ENCODE assay signal across 24 cellular contexts in the genomic region with DNA sequence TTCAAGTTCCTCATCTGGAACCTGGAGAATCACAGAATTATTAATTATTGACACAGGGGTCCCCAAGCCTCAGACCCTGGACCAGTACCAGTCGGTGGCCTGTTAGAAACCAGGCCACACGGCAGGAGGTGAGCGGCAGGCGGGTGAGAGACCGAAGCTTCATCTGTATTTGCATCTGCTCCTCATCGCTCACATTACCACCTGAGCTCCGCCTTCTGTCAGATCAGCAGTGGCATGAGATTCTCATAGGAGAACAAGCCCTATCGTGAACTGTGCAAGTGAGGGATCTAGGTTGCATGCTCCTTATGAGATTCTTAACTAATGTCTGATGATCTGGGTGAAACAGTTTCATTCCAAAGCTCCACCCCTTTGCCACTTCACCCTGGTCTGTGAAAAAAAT.
DNase-seq lines count a peak whose midpoint lies in the region; ATAC-seq, FAIRE-seq and TF ChIP-seq lines count a peak whose summit lies in the region.
"Had no signal": no experiment of that assay in that cellular context is flagged by ENCODE, and none has a peak within 500 bp of the region (broad histone marks: within the 10 kb centered on the region; RNA-seq: fewer than 3 reads in every experiment).

No MANE protein-coding gene starts in this region.

- H3K36me3 Mint-ChIP-seq in chondrocyte (ENCODE audit: low read depth) = peaks cover 4% of the 10 kb centered on the region
- H3K36me3 Mint-ChIP-seq: CD4-positive, alpha-beta memory T cell; CD4-positive, CD25-positive, alpha-beta regulatory T cell had no signal

- CTCF ChIA-PET in HEK293 (lab: Yijun Ruan, JAX) = interaction anchor here (0.7 to 1.2 kb wide), 3 partner anchors 57 to 828 kb away, joined by 3 to 4 read pairs (median 4); no protein-coding TSS in a partner anchor
- CTCF ChIA-PET in HEK293T (lab: Yijun Ruan, JAX) = interaction anchor here (0.6 kb wide), 1 partner anchor 9 kb away, joined by 4 read pairs; no protein-coding TSS in a partner anchor

- H3K4me3 ChIP-seq in HEK293 (ENCODE audit: low read depth, low read length) (no peak overlapping the region), bronchial epithelial cell (ENCODE audit: low read depth, low read length) (no peak overlapping the region), psoas muscle (no peak overlapping the region), suprapubic skin (no peak overlapping the region)
- H3K4me3 ChIP-seq: A549, BLaER1 had no signal

- H3K27ac Mint-ChIP-seq in chondrocyte (ENCODE audit: unreplicated experiment) = no peak overlapping the region
- H3K27ac Mint-ChIP-seq: CD14-positive monocyte; CD4-positive, alpha-beta memory T cell; CD4-positive, CD25-positive, alpha-beta regulatory T cell had no signal

- no peaks in the 10 kb centered on the region; a peak in 1 of 3 replicates for H3K36me3 ChIP-seq in HEK293 (ENCODE audit: control insufficient read depth in 2 of 2, insufficient read depth in 1 of 2, low read length in 2 of 2)
- no peaks in the 10 kb centered on the region for H3K36me3 ChIP-seq in bronchial epithelial cell (ENCODE audit: control insufficient read depth, insufficient read depth, low read length)
- peaks cover 3 to 35% of the 10 kb centered on the region in 2 donors for H3K36me3 ChIP-seq in psoas muscle (ENCODE audit: insufficient read depth in 1 of 2, low read depth in 1 of 2)
- no peaks in the 10 kb centered on the region for H3K36me3 ChIP-seq in suprapubic skin
- H3K36me3 ChIP-seq: BLaER1 had no signal

- POLR2A ChIA-PET in HEK293 (lab: Yijun Ruan, JAX) (no interaction called here), HEK293T (lab: Yijun Ruan, JAX) (no interaction called here)

- H3K9me3 ChIP-seq in HEK293 (ENCODE audit: control insufficient read depth, insufficient read depth, low read depth, low read length) (no peaks in the 10 kb centered on the region), psoas muscle (no peaks in the 10 kb centered on the region), suprapubic skin (no peaks in the 10 kb centered on the region)
- H3K9me3 ChIP-seq: A549, BE2C, BLaER1, Caco-2 had no signal

- FAIRE-seq in bronchial epithelial cell (lab: Jason Lieb, UNC) = peak; percentile 23
- FAIRE-seq: A549, D721Med, G401.6, GM12891, GM19239 had no signal

- H3K4me1 Mint-ChIP-seq in chondrocyte (ENCODE audit: low read depth) = peaks cover 16% of the 10 kb centered on the region
- H3K4me1 Mint-ChIP-seq: CD4-positive, alpha-beta memory T cell had no signal

- H3K27ac ChIP-seq in HEK293 (ENCODE audit: extremely low read depth, low read depth, low read length) (no peak overlapping the region), psoas muscle (peak overlapping the region; percentile 74), suprapubic skin (peak overlapping the region; percentile 11)
- H3K27ac ChIP-seq: 22Rv1, BLaER1 had no signal

- H3K9me3 Mint-ChIP-seq in chondrocyte (ENCODE audit: low read depth) = no peaks in the 10 kb centered on the region
- H3K9me3 Mint-ChIP-seq: CD4-positive, alpha-beta memory T cell; CD4-positive, CD25-positive, alpha-beta regulatory T cell had no signal

- H3K4me3 Mint-ChIP-seq in chondrocyte (ENCODE audit: unreplicated experiment) = no peak overlapping the region
- H3K4me3 Mint-ChIP-seq: CD14-positive monocyte; CD4-positive, alpha-beta memory T cell; CD4-positive, CD25-positive, alpha-beta regulatory T cell had no signal

- no peak for TF ChIP-seq EP300 in suprapubic skin (IDR thresholded peaks at IDR 0.05)

- TF ChIP-seq CTCF in HEK293 (tag by site-specific recombination; IDR thresholded peaks at IDR 0.05) = no peak
- TF ChIP-seq CTCF in bronchial epithelial cell (IDR thresholded peaks at IDR 0.05; ENCODE audit: insufficient read depth, low read length, severe bottlenecking) = no peak
- no peak for TF ChIP-seq CTCF in psoas muscle (IDR thresholded peaks at IDR 0.05)
- TF ChIP-seq CTCF in suprapubic skin (IDR thresholded peaks at IDR 0.05) = no peak
- TF ChIP-seq CTCF in chondrocyte (IDR thresholded peaks at IDR 0.05) = no peak

- no peak for ATAC-seq in psoas muscle
- ATAC-seq: A549 had no signal

- 83 to 89% (median 85%) methylated on average over 8 of the region's 8 CpGs for WGBS in psoas muscle, 3 donors
- 71% methylated on average over 8 of the region's 8 CpGs for WGBS in suprapubic skin

- H3K27me3 Mint-ChIP-seq in chondrocyte (ENCODE audit: low read depth) = no peaks in the 10 kb centered on the region

- no peak for TF ChIP-seq POLR2A in suprapubic skin (IDR thresholded peaks at IDR 0.05)

- DNase-seq in bronchial epithelial cell (ENCODE audit: low read depth) (no peak), psoas muscle (no peak), suprapubic skin (ENCODE audit: low spot score in 2 of 2) (no peak), HEK293T (ENCODE audit: extremely low spot score) (no peak), iPS-NIHi11 (ENCODE audit: low spot score) (no peak), chondrocyte (ENCODE audit: low spot score) (no peak), NCI-H2227 treated with DMSO at 0.1 percent for 48 hours (lab: John Stamatoyannopoulos, UW) (no peak)
- DNase-seq: BE2C; C1 segment of cervical spinal cord; Caco-2; Calu3; CD4-positive, alpha-beta memory T cell; CD4-positive, CD25-positive, alpha-beta regulatory T cell; DMS79 treated with DMSO at 0.1 percent for 48 hours; GF-D8 had no signal

- H3K4me1 ChIP-seq in HEK293 (ENCODE audit: control insufficient read depth, insufficient read depth, low read length) (peaks cover 3% of the 10 kb centered on the region; the same call in 1 of the 2 replicates), psoas muscle (peaks cover 61% of the 10 kb centered on the region), suprapubic skin (peaks cover 29% of the 10 kb centered on the region)
- H3K4me1 ChIP-seq: BE2C, BLaER1 had no signal

- intact Hi-C loops in psoas muscle (cut with DNase I) = no loop called here

- no peaks in the 10 kb centered on the region for H3K27me3 ChIP-seq in bronchial epithelial cell (ENCODE audit: control insufficient read depth, insufficient read depth, low read length)
- H3K27me3 ChIP-seq in psoas muscle (ENCODE audit: insufficient read depth in 3 of 3, low read length in 2 of 3) = no peaks in the 10 kb centered on the region
- no peaks in the 10 kb centered on the region for H3K27me3 ChIP-seq in suprapubic skin
- H3K27me3 ChIP-seq: BE2C, BLaER1 had no signal

TF ChIP-seq in HEK293, 187 proteins besides CTCF, POLR2A, EP300 and RAD21:
- no peak for TF ChIP-seq ZNF350 (tag by site-specific recombination; IDR thresholded peaks at IDR 0.05)
- TF ChIP-seq ZNF610 (tag by site-specific recombination; IDR thresholded peaks at IDR 0.05; ENCODE audit: borderline replicate concordance) = peak; percentile 97

TF ChIP-seq in HEK293T, 16 proteins besides CTCF, POLR2A, EP300 and RAD21:
- no peak for TF ChIP-seq LEF1 (IDR thresholded peaks at IDR 0.05; ENCODE audit: borderline replicate concordance)
- no peak for TF ChIP-seq SP1 (IDR thresholded peaks at IDR 0.05)
